In the genomic region with DNA sequence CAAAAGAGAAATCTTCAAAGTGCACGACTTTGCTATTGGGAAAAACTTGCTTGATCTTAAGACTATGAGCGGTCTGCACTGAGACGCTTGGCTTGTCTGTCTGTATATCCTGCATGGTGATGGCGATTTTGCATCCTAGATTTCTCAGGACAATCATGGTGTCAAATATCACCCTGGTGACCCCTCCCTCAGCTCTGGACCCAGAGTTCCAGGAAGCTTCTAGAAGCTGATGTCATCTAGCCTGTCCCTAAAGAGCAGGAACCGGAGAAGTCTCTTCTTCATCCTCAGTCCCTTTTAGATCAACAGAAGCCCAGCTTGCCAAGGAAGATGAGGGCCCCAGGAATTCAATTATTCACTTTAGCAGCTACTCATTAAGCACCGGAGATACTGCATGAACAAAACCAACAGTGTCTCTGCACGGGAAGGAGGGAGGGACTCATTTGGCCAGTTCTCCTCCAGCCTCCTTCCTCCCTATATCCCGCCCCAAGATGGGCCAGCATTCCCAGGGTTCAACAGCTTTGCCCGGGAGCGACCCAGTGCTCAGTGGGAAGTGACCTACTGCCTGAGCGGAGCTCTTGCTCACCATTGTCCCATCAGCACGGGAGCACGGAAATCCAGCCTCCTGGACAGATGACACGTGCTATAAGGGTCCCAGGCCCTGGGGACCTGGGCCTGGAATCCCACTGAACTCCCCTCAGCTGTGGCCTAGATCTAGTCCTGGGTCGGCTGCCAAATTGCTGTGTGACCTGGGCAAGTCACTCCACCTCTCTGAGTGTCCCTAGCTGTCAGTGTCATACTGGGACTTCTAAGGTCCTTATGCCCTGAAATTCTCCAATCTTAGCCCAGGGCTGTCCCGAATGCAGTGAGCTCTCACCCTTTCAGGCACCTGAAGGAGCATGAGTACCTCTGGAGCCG, we compare ENCODE assay signal across 14 cellular contexts. TPM values are rescaled to one million over a fixed set of nuclear protein-coding genes. Genes with fewer than 3 reads are reported as not detected.
DNase-seq lines count a peak whose midpoint lies in the region; ATAC-seq, FAIRE-seq and TF ChIP-seq lines count a peak whose summit lies in the region.
"Had no signal": no experiment of that assay in that cellular context is flagged by ENCODE, and none has a peak within 500 bp of the region (broad histone marks: within the 10 kb centered on the region; RNA-seq: fewer than 3 reads in every experiment).

No MANE protein-coding gene starts in this region.

- no peak for FAIRE-seq in H1 (lab: Jason Lieb, UNC)
- FAIRE-seq: H54 had no signal

- no peak overlapping the region; the same call in 1 of the 2 replicates for H2AK5ac ChIP-seq in H1 (ENCODE audit: low read depth, low read length)

- TF ChIP-seq EP300 in H1 (IDR thresholded peaks at IDR 0.05; ENCODE audit: borderline replicate concordance in 1 of 2, low read depth in 2 of 2, low read length in 2 of 2), result no peak

- H3K56ac ChIP-seq in H1 (replicated peaks; ENCODE audit: insufficient read length, low read depth, low read length), result no peak overlapping the region

- H4K20me1 ChIP-seq in H1 (replicated peaks in 1 of 2; ENCODE audit: control insufficient read depth in 1 of 2, insufficient read depth in 2 of 2, low read length in 2 of 2), result peaks cover 5 to 7% of the 10 kb centered on the region in 2 experiments

- H2BK15ac ChIP-seq in H1 (ENCODE audit: low read length), result peak overlapping the region; percentile 12; the same call in 1 of the 2 replicates

- H3K4ac ChIP-seq in H1 (replicated peaks; ENCODE audit: insufficient read length, low read depth, low read length), result no peak overlapping the region

- H2BK120ac ChIP-seq in H1 (replicated peaks; ENCODE audit: low read depth, low read length), result no peak overlapping the region

- H3K27ac Mint-ChIP-seq in naive thymus-derived CD8-positive, alpha-beta T cell, result no peak overlapping the region

- H2AFZ ChIP-seq in H1 (ENCODE audit: low read length), result no peak overlapping the region

- ATAC-seq in naive thymus-derived CD8-positive, alpha-beta T cell, result no peak

- DNase-seq in H1 (ENCODE audit: low read depth in 1 of 2, low spot score in 2 of 2) (no peak), activated T-cell treated with anti-CD3 and anti-CD28 coated beads for 4 hours (no peak), DMS53 (lab: John Stamatoyannopoulos, UW) (no peak), NCI-H1694 (lab: John Stamatoyannopoulos, UW) (no peak)
- no peak for DNase-seq in naive thymus-derived CD8-positive, alpha-beta T cell
- DNase-seq: activated effector memory CD4-positive, alpha-beta T cell treated with Interleukin-2 at 50 U/mL for 16 hours; BE2C; central memory CD4-positive, alpha-beta T cell; MG63 had no signal

- no peak overlapping the region for H3K23ac ChIP-seq in H1 (ENCODE audit: insufficient read length)

- TF ChIP-seq CTCF in HEK293 (tag by site-specific recombination; IDR thresholded peaks at IDR 0.05) (no peak), H1 (IDR thresholded peaks at IDR 0.05; ENCODE audit: control extremely low read depth in 1 of 3, insufficient read depth in 1 of 3, low read depth in 1 of 3, low read length in 3 of 3) (no peak)

- H3K9me3 ChIP-seq in HEK293 (ENCODE audit: control insufficient read depth, insufficient read depth, low read depth, low read length) (no peaks in the 10 kb centered on the region), H1 (ENCODE audit: insufficient read depth in 2 of 2, low read depth in 1 of 2, low read length in 1 of 2) (no peaks in the 10 kb centered on the region), mucosa of rectum (ENCODE audit: control insufficient read depth in 2 of 2, low read length in 2 of 2) (no peaks in the 10 kb centered on the region), stomach smooth muscle (ENCODE audit: control insufficient read depth in 2 of 2, low read length in 2 of 2) (no peaks in the 10 kb centered on the region)
- H3K9me3 ChIP-seq: BE2C, MG63 had no signal

- H3K4me3 Mint-ChIP-seq in naive thymus-derived CD8-positive, alpha-beta T cell, result no peak overlapping the region

- H2BK5ac ChIP-seq in H1 (ENCODE audit: low read depth, low read length), result peak overlapping the region; percentile 35; the same call in 1 of the 2 replicates

- no peak overlapping the region for H4K5ac ChIP-seq in H1 (ENCODE audit: insufficient read length, low read depth, low read length)

- 0 out of 2 replicates have a peak overlapping the region, but pooled peaks have one; percentile 27 for H3K18ac ChIP-seq in H1 (ENCODE audit: extremely low read depth, low read length)

- peaks cover 0 to under 1% of the 10 kb centered on the region in 2 experiments; a peak in 1 of 3 replicates for H3K36me3 ChIP-seq in HEK293 (ENCODE audit: control insufficient read depth in 2 of 2, insufficient read depth in 1 of 2, low read length in 2 of 2)
- no peaks in the 10 kb centered on the region for H3K36me3 ChIP-seq in H1 (ENCODE audit: control insufficient read depth in 2 of 4, insufficient read depth in 4 of 4, low read length in 3 of 4)
- H3K36me3 ChIP-seq in mucosa of rectum (ENCODE audit: control insufficient read depth in 2 of 2, insufficient read depth in 2 of 2, low read length in 2 of 2), result peaks cover 1 to 2% of the 10 kb centered on the region in 2 donors
- peaks cover 0 to 5% of the 10 kb centered on the region in 2 donors for H3K36me3 ChIP-seq in stomach smooth muscle (ENCODE audit: control insufficient read depth in 2 of 2, insufficient read depth in 2 of 2, low read length in 2 of 2)
- H3K36me3 ChIP-seq: BE2C had no signal

- H3K27me3 Mint-ChIP-seq in naive thymus-derived CD8-positive, alpha-beta T cell, result peaks cover 11 to 44% (median 33%) of the 10 kb centered on the region in 5 donors

- H3K4me2 ChIP-seq in H1 (ENCODE audit: insufficient read depth in 1 of 2, low read depth in 2 of 2, low read length in 2 of 2), result peak overlapping the region; percentile 25 to 45

- no peak overlapping the region for H3K14ac ChIP-seq in H1 (ENCODE audit: insufficient read length)

- no peak overlapping the region for H2BK20ac ChIP-seq in H1 (ENCODE audit: low read length)

- 77% methylated on average over 17 of the region's 17 CpGs; no CpG with 5 or more reads in 1 of the 2 experiments for WGBS in H1 (ENCODE audit: extremely low coverage in 1 of 2, insufficient coverage in 1 of 2, insufficient read length in 1 of 2, insufficient replicate concordance in 2 of 2, low coverage in 1 of 2, low lambda C conversion rate in 2 of 2, missing lambda C conversion rate in 1 of 2), 2 experiments

- no peak for TF ChIP-seq RAD21 in H1 (IDR thresholded peaks at IDR 0.05 in 1 of 2, conservative IDR thresholded peaks at IDR 0.05 in 1 of 2; ENCODE audit: low read depth in 2 of 2, low read length in 2 of 2)

- H3K4me1 ChIP-seq in HEK293 (ENCODE audit: control insufficient read depth, insufficient read depth, low read length) (peaks cover 5% of the 10 kb centered on the region; the same call in 1 of the 2 replicates), H1 (replicated peaks in 1 of 4; ENCODE audit: control insufficient read depth in 3 of 4, insufficient read depth in 4 of 4, low read length in 3 of 4) (peaks cover 9 to 30% (median 21%) of the 10 kb centered on the region in 4 experiments), mucosa of rectum (ENCODE audit: control insufficient read depth in 2 of 2, insufficient read depth in 2 of 2, low read length in 2 of 2) (peaks cover 26 to 31% of the 10 kb centered on the region in 2 donors), stomach smooth muscle (ENCODE audit: control insufficient read depth, insufficient read depth, low read length) (peaks cover 49% of the 10 kb centered on the region)
- H3K4me1 ChIP-seq: BE2C had no signal

- peaks cover 9% of the 10 kb centered on the region; the same call in 1 of the 2 replicates for H3K23me2 ChIP-seq in H1 (ENCODE audit: low read depth, low read length)

- H3K79me2 ChIP-seq in H1 (ENCODE audit: control insufficient read depth in 1 of 2, insufficient read depth in 2 of 2, low read length in 2 of 2), result peaks cover 0 to 2% of the 10 kb centered on the region in 2 experiments; a peak in 1 of 4 replicates

- peak overlapping the region; percentile 25 for H4K91ac ChIP-seq in H1 (replicated peaks; ENCODE audit: insufficient read length, low read length)

- H3K9ac ChIP-seq in H1 (replicated peaks in 1 of 4; ENCODE audit: extremely low read depth in 1 of 4, low read depth in 3 of 4, low read length in 3 of 4) (peak overlapping the region in 1 of 4 experiments; percentile 10; a peak in 1 of 7 replicates), mucosa of rectum (ENCODE audit: low read depth in 1 of 2, low read length in 2 of 2) (peak overlapping the region in 1 of 2 donors; percentile 32), stomach smooth muscle (ENCODE audit: low read length in 2 of 2) (peak overlapping the region in 1 of 2 donors; percentile 29)

- H3K36me3 Mint-ChIP-seq in naive thymus-derived CD8-positive, alpha-beta T cell, result no peaks in the 10 kb centered on the region

- CTCF ChIA-PET in HEK293 (lab: Yijun Ruan, JAX), result no interaction called here
- CTCF ChIA-PET in H1 (lab: Charles Lee; ENCODE audit: partially characterized antibody), result interaction anchor here (0.5 to 2.6 kb wide), 9 partner anchors 8 to 161 kb away, joined by 3 to 7 read pairs (median 3); no protein-coding TSS in a partner anchor

- TF ChIP-seq POLR2A in H1 (IDR thresholded peaks at IDR 0.05; ENCODE audit: control extremely low read depth in 1 of 2, low read depth in 2 of 2, low read length in 2 of 2), result no peak

- no peaks in the 10 kb centered on the region for H3K9me3 Mint-ChIP-seq in naive thymus-derived CD8-positive, alpha-beta T cell

- no peaks in the 10 kb centered on the region for H3K27me3 ChIP-seq in H1 (replicated peaks in 1 of 4; ENCODE audit: control insufficient read depth in 3 of 4, extremely low read depth in 1 of 4, insufficient read depth in 3 of 4, low read length in 3 of 4)
- no peaks in the 10 kb centered on the region for H3K27me3 ChIP-seq in mucosa of rectum (ENCODE audit: control insufficient read depth in 2 of 2, insufficient read depth in 2 of 2, low read length in 2 of 2)
- H3K27me3 ChIP-seq in stomach smooth muscle (ENCODE audit: control insufficient read depth in 1 of 2, insufficient read depth in 2 of 2, low read length in 2 of 2), result no peaks in the 10 kb centered on the region
- H3K27me3 ChIP-seq: BE2C, MG63 had no signal

- H4K8ac ChIP-seq in H1 (ENCODE audit: extremely low read depth, insufficient read depth, low read length), result no peak overlapping the region

- peaks cover 0 to 5% (median 2%) of the 10 kb centered on the region in 4 donors for H3K4me1 Mint-ChIP-seq in naive thymus-derived CD8-positive, alpha-beta T cell

- H3K27ac ChIP-seq in HEK293 (ENCODE audit: extremely low read depth, low read depth, low read length) (no peak overlapping the region), H1 (ENCODE audit: low read depth, low read length) (no peak overlapping the region), mucosa of rectum (ENCODE audit: low read depth in 2 of 2, low read length in 2 of 2) (peak overlapping the region; percentile 36 to 49), stomach smooth muscle (ENCODE audit: low read length) (peak overlapping the region; percentile 60)

- no peak overlapping the region for H3K4me3 ChIP-seq in HEK293 (ENCODE audit: low read depth, low read length)
- H3K4me3 ChIP-seq in H1 (ENCODE audit: extremely low read depth in 1 of 4, insufficient read depth in 2 of 4, low read depth in 3 of 4, low read length in 4 of 4), result no peak overlapping the region; a peak in 1 of 8 replicates
- peak overlapping the region in 1 of 2 donors; percentile 37 for H3K4me3 ChIP-seq in mucosa of rectum (ENCODE audit: low read length in 2 of 2)
- peak overlapping the region; percentile 1 to 59 for H3K4me3 ChIP-seq in stomach smooth muscle (ENCODE audit: low read length in 2 of 2)
- H3K4me3 ChIP-seq: MG63 had no signal

- peaks cover 8% of the 10 kb centered on the region for H3K79me1 ChIP-seq in H1 (ENCODE audit: low read depth, low read length)

- no peak overlapping the region; the same call in 1 of the 2 replicates for H2BK12ac ChIP-seq in H1 (ENCODE audit: low read depth, low read length)

- POLR2A ChIA-PET in HEK293 (lab: Yijun Ruan, JAX), result interaction anchor here (1.0 kb wide), 1 partner anchor 11 kb away, joined by 3 read pairs; no protein-coding TSS in a partner anchor
- POLR2A ChIA-PET in H1 (lab: Charles Lee; ENCODE audit: partially characterized antibody), result interaction anchor here (0.5 to 1.3 kb wide), 2 partner anchors 9 to 1832 kb away, joined by 3 read pairs; no protein-coding TSS in a partner anchor
- POLR2A ChIA-PET in naive thymus-derived CD8-positive, alpha-beta T cell (lab: Charles Lee), result no interaction called here

RNA-seq across cellular contexts. Expression of a gene that starts 3.8 kb away (rescaled TPM):
- 21.8 and 22.6 TPM in 2 replicates for total RNA-seq in H1 (2021; fragmentation: NEBNext Ultra II Directional; extraction: Animal tissue kit (Norgen Biotek cat#: 25700))
- 13.5 and 23.3 TPM in 2 replicates for polyA plus RNA-seq in H1 (2011; rRNA removed)
- polyA plus RNA-seq in H1 (2011; cell fraction: cytosol; rRNA removed), result 8.8 TPM
- polyA plus RNA-seq in H1 (2011; cell fraction: nucleus; rRNA removed), result 17.4 TPM
- 18.9 to 24.7 TPM (median 22.2 TPM) in 4 replicates for polyA plus RNA-seq in H1 (2012, experiment 1 of 2)
- polyA plus RNA-seq in H1 (2012, experiment 2 of 2), result 13.7 TPM
- polyA plus RNA-seq in H1 (2013, experiment 1 of 2), result 22.0 TPM
- 23.3 TPM for polyA plus RNA-seq in H1 (2013, experiment 2 of 2)
- polyA minus RNA-seq in H1 (2011; rRNA and poly(A)+ RNA removed), result 36.1 and 42.7 TPM in 2 replicates
- 13.1 TPM for polyA minus RNA-seq in H1 (2011; cell fraction: cytosol; rRNA and poly(A)+ RNA removed)
- polyA minus RNA-seq in H1 (2011; cell fraction: nucleus; rRNA and poly(A)+ RNA removed), result 8.5 TPM
- not detected for total RNA-seq in naive thymus-derived CD8-positive, alpha-beta T cell
- polyA plus RNA-seq in naive thymus-derived CD8-positive, alpha-beta T cell, result not detected
- total RNA-seq: T-helper 1 cell treated with Interleukin-12 subunit alpha and Interleukin-12 subunit beta and Interleukin-4 antibody, amounts not matched to agents 30 ng/mL and 1 ng/mL, for 36 hours had no signal

Comparison
In these comparisons a context has a peak if more than half of its experiments do, and no peak if none do; other contexts are left out.
1. H3K27ac ChIP-seq: peak in mucosa of rectum (2 of 2) and stomach smooth muscle (single experiment); none in HEK293 (single experiment) and H1 (single experiment).
2. H3K4me3 ChIP-seq: peak in stomach smooth muscle (2 of 2); none in HEK293 (single experiment) and H1 (0 of 4).
3. RNA of a gene that starts 3.8 kb away (total RNA-seq): 21.8 to 22.6 TPM in H1; not detected in naive thymus-derived CD8-positive, alpha-beta T cell; every median in the first group is over 10 times any median in the second.